ENCODE assay signal across 16 cellular contexts in the genomic region with DNA sequence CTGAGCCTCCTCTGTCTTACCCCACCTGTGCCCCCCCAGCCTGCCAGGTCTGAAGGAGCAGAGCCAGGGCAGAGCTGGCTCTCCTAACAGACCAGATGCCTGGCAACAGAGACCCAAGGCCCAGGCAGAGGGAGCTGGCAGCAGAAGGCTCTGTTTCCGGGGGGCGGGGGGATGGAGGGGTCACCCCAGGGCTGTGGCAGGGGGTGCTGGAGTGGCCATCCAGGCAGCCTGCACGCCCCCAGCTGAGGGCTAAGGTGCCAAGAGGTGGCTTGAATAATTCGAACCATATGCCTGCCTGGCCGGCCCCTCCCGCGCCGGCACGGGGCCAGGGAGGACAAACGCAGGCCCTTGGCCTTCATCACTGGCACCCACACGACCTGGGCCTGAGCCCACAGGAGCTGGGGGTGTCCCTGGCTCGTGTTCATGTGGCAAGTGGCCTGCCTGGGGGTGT. TPM values are rescaled to one million over a fixed set of nuclear protein-coding genes. Genes with fewer than 3 reads are reported as not detected.
"Had no signal": no experiment of that assay in that cellular context is flagged by ENCODE, and none has a peak within 500 bp of the region (broad histone marks: within the 10 kb centered on the region; RNA-seq: fewer than 3 reads in every experiment).

No MANE protein-coding gene starts in this region.

- H3K36me3 ChIP-seq: brain microvascular endothelial cell, colonic mucosa, right lobe of liver, upper lobe of left lung had no signal

- H3K9me3 ChIP-seq: colonic mucosa, psoas muscle, right lobe of liver, upper lobe of left lung had no signal

- H3K4me1 ChIP-seq: colonic mucosa, right lobe of liver had no signal

- H3K27me3 ChIP-seq: brain microvascular endothelial cell, colonic mucosa, right lobe of liver, upper lobe of left lung had no signal

- H3K4me3 Mint-ChIP-seq: activated T-cell treated with anti-CD3 and anti-CD28 coated beads, Interleukin-2, amount 50 U/mL, for 24 hours; nephron; stimulated activated effector memory CD8-positive, alpha-beta T cell treated with anti-CD3 and anti-CD28 coated beads, Interleukin-12 subunit alpha, Interleukin-12 subunit beta, amount 100 ng/mL, for 72 hours; T-helper 2 cell treated with Interferon-gamma antibody and Interleukin-4, amounts not matched to agents 5 μg/mL and 100 μg/mL, for 36 hours had no signal

- H3K27ac ChIP-seq: brain microvascular endothelial cell, colonic mucosa, psoas muscle, right lobe of liver, upper lobe of left lung had no signal

- H3K9me3 Mint-ChIP-seq: activated naive CD4-positive, alpha-beta T cell treated with anti-CD3 and anti-CD28 coated beads, Interleukin-2, amount 50 U/mL, for 72 hours; activated T-cell treated with anti-CD3 and anti-CD28 coated beads, Interleukin-2, amount 50 U/mL, for 24 hours; nephron; stimulated activated effector memory CD8-positive, alpha-beta T cell treated with anti-CD3 and anti-CD28 coated beads, Interleukin-12 subunit alpha, Interleukin-12 subunit beta, amount 100 ng/mL, for 72 hours; T-helper 2 cell treated with Interferon-gamma antibody and Interleukin-4, amounts not matched to agents 5 μg/mL and 100 μg/mL, for 36 hours had no signal

- H3K36me3 Mint-ChIP-seq: activated naive CD4-positive, alpha-beta T cell treated with anti-CD3 and anti-CD28 coated beads, Interleukin-2, amount 50 U/mL, for 72 hours; stimulated activated effector memory CD8-positive, alpha-beta T cell treated with anti-CD3 and anti-CD28 coated beads, Interleukin-12 subunit alpha, Interleukin-12 subunit beta, amount 100 ng/mL, for 72 hours had no signal

- H3K4me1 Mint-ChIP-seq: stimulated activated effector memory CD8-positive, alpha-beta T cell treated with anti-CD3 and anti-CD28 coated beads, Interleukin-12 subunit alpha, Interleukin-12 subunit beta, amount 100 ng/mL, for 72 hours had no signal

- H3K27ac Mint-ChIP-seq: activated naive CD4-positive, alpha-beta T cell treated with anti-CD3 and anti-CD28 coated beads, Interleukin-2, amount 50 U/mL, for 72 hours; activated T-cell treated with anti-CD3 and anti-CD28 coated beads, Interleukin-2, amount 50 U/mL, for 24 hours; stimulated activated effector memory CD8-positive, alpha-beta T cell treated with anti-CD3 and anti-CD28 coated beads, Interleukin-12 subunit alpha, Interleukin-12 subunit beta, amount 100 ng/mL, for 72 hours; T-helper 2 cell treated with Interferon-gamma antibody and Interleukin-4, amounts not matched to agents 5 μg/mL and 100 μg/mL, for 36 hours had no signal

- DNase-seq: activated CD4-positive, alpha-beta T cell treated with anti-CD3 and anti-CD28 coated beads, Interleukin-2, amount 50 U/mL, for 4 hours; activated effector memory CD4-positive, alpha-beta T cell treated with Interleukin-2 at 50 U/mL for 16 hours; activated T-cell treated with anti-CD3 and anti-CD28 coated beads, Interleukin-2, amount 50 U/mL, for 24 hours; brain microvascular endothelial cell; colonic mucosa; effector CD4-positive, alpha-beta T cell; glutamatergic neuron; SW 1271 had no signal

- H3K4me3 ChIP-seq: colonic mucosa, psoas muscle, right lobe of liver, upper lobe of left lung had no signal

RNA-seq across cellular contexts. Expression of a gene that starts 47.6 kb away (rescaled TPM):
- total RNA-seq: activated naive CD4-positive, alpha-beta T cell treated with anti-CD3 and anti-CD28 coated beads, Interleukin-2, amount 50 U/mL, for 72 hours; colonic mucosa; epithelial cell of proximal tubule; psoas muscle had no signal
